11 cellular contexts compared by ENCODE assay signal in the genomic region with DNA sequence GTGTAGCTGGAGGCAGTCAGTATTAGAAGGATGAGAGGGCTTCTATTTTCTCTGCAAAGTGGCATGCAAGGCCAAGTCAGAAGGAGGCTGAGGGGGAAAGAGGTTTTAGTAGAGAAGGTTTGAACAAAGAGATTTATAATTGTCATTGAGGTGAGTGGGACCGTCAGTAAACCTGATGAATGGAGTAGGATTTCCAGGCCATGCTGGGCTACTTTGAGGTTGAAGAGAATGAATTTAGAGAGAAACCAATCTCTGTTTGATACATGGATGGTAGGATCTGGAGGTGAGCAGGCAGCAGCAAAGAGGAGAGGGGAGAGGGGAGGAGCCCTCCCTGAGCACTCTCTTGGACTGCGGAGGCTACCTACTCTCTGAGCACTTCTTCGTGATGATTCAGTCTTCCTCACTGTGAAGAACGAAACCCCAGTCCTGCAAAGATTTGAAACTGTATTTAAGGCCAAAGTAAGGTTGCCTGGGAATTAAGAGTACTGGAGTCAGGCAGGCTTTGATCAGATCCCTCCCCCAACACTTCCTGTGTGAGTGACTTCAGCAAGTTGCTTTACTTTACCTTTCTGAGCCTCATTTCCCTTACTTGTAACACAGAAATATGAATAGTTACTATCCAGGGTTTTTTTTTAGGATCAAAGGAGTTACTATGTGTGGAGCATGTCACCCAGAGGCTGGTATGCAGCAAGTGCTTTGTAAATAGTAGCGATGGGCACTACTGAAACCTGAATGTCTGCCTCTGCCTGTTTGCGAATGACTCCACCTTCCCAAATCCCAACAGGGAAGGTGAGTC.
DNase-seq lines count a peak whose midpoint lies in the region; ATAC-seq and TF ChIP-seq lines count a peak whose summit lies in the region.
"Had no signal": no experiment of that assay in that cellular context is flagged by ENCODE, and none has a peak within 500 bp of the region (broad histone marks: within the 10 kb centered on the region; RNA-seq: fewer than 3 reads in every experiment).

No MANE protein-coding gene starts in this region.

- CTCF ChIA-PET in activated CD8-positive, alpha-beta memory T cell treated with anti-CD3 and anti-CD28 coated beads, Interleukin-2, amount 10 ng/mL, durations not matched to agents 7 days and 5 days (lab: Charles Lee), result interaction anchor here (0.8 kb wide), 1 partner anchor 214 kb away, joined by 3 read pairs; no protein-coding TSS in a partner anchor

- H3K27ac ChIP-seq in WERI-Rb-1, result peak overlapping the region; percentile 76
- H3K27ac ChIP-seq: left ventricle myocardium inferior, SJSA1 had no signal

- H3K27ac Mint-ChIP-seq in activated CD8-positive, alpha-beta memory T cell treated with anti-CD3 and anti-CD28 coated beads, Interleukin-2, amount 10 ng/mL, durations not matched to agents 7 days and 5 days, result peak overlapping the region; percentile 69
- peak overlapping the region; percentile 45 to 67 for H3K27ac Mint-ChIP-seq in stimulated activated naive CD8-positive, alpha-beta T cell treated with anti-CD3 and anti-CD28 coated beads, Interleukin-15, amount 100 ng/mL, for 72 hours

- H3K36me3 ChIP-seq in WERI-Rb-1, result peaks cover 10% of the 10 kb centered on the region
- H3K36me3 ChIP-seq: SJSA1 had no signal

- H3K27me3 ChIP-seq in WERI-Rb-1 (ENCODE audit: insufficient read depth, low read depth, severe bottlenecking), result no peaks in the 10 kb centered on the region
- H3K27me3 ChIP-seq: SJSA1 had no signal

- H3K4me1 Mint-ChIP-seq in activated CD8-positive, alpha-beta memory T cell treated with anti-CD3 and anti-CD28 coated beads, Interleukin-2, amount 10 ng/mL, durations not matched to agents 7 days and 5 days, result peaks cover 50% of the 10 kb centered on the region
- H3K4me1 Mint-ChIP-seq in stimulated activated naive CD8-positive, alpha-beta T cell treated with anti-CD3 and anti-CD28 coated beads, Interleukin-15, amount 100 ng/mL, for 72 hours, result peaks cover 72% of the 10 kb centered on the region

- peaks cover 64% of the 10 kb centered on the region for H3K36me3 Mint-ChIP-seq in activated CD8-positive, alpha-beta memory T cell treated with anti-CD3 and anti-CD28 coated beads, Interleukin-2, amount 10 ng/mL, durations not matched to agents 7 days and 5 days

- DNase-seq in activated CD8-positive, alpha-beta memory T cell treated with anti-CD3 and anti-CD28 coated beads, Interleukin-2, amount 10 ng/mL, durations not matched to agents 7 days and 5 days, result no peak
- DNase-seq in activated CD8-positive, alpha-beta memory T cell treated with anti-CD3 and anti-CD28 coated beads, Interleukin-2, amount 50 U/mL, for 4 hours, result no peak
- DNase-seq in WERI-Rb-1 (peak; percentile 19), iris pigment epithelial cell (ENCODE audit: low read depth) (peak; percentile 85), NCI-H2081 (lab: John Stamatoyannopoulos, UW) (no peak), NCI-H524 (lab: John Stamatoyannopoulos, UW) (no peak)
- no peak for DNase-seq in stimulated activated naive CD8-positive, alpha-beta T cell treated with anti-CD3 and anti-CD28 coated beads, Interleukin-15, amount 100 ng/mL, for 72 hours
- DNase-seq: C1 segment of cervical spinal cord, left ventricle myocardium inferior had no signal

- no peaks in the 10 kb centered on the region for H3K9me3 ChIP-seq in WERI-Rb-1 (ENCODE audit: severe bottlenecking)
- H3K9me3 ChIP-seq: left ventricle myocardium inferior, SJSA1 had no signal

- TF ChIP-seq CTCF in WERI-Rb-1 (IDR thresholded peaks at IDR 0.05; ENCODE audit: low read depth, low read length), result no peak

- ATAC-seq in activated CD8-positive, alpha-beta memory T cell treated with anti-CD3 and anti-CD28 coated beads, Interleukin-2, amount 10 ng/mL, durations not matched to agents 7 days and 5 days, result no peak
- ATAC-seq in stimulated activated naive CD8-positive, alpha-beta T cell treated with anti-CD3 and anti-CD28 coated beads, Interleukin-15, amount 100 ng/mL, for 72 hours, result peak; percentile 54
- no peak for ATAC-seq in HG03378 (IDR thresholded peaks at IDR 0.05; ENCODE audit: unreplicated experiment)

- no peaks in the 10 kb centered on the region for H3K27me3 Mint-ChIP-seq in activated CD8-positive, alpha-beta memory T cell treated with anti-CD3 and anti-CD28 coated beads, Interleukin-2, amount 10 ng/mL, durations not matched to agents 7 days and 5 days
- no peaks in the 10 kb centered on the region for H3K27me3 Mint-ChIP-seq in stimulated activated naive CD8-positive, alpha-beta T cell treated with anti-CD3 and anti-CD28 coated beads, Interleukin-15, amount 100 ng/mL, for 72 hours

- H3K4me3 ChIP-seq in WERI-Rb-1 (ENCODE audit: low read depth, low read length), result no peak overlapping the region
- H3K4me3 ChIP-seq: left ventricle myocardium inferior, SJSA1 had no signal

- no peaks in the 10 kb centered on the region for H3K9me3 Mint-ChIP-seq in activated CD8-positive, alpha-beta memory T cell treated with anti-CD3 and anti-CD28 coated beads, Interleukin-2, amount 10 ng/mL, durations not matched to agents 7 days and 5 days (ENCODE audit: low read depth)
- H3K9me3 Mint-ChIP-seq in stimulated activated naive CD8-positive, alpha-beta T cell treated with anti-CD3 and anti-CD28 coated beads, Interleukin-15, amount 100 ng/mL, for 72 hours, result no peaks in the 10 kb centered on the region

- no peak overlapping the region for H3K4me3 Mint-ChIP-seq in activated CD8-positive, alpha-beta memory T cell treated with anti-CD3 and anti-CD28 coated beads, Interleukin-2, amount 10 ng/mL, durations not matched to agents 7 days and 5 days
- H3K4me3 Mint-ChIP-seq in stimulated activated naive CD8-positive, alpha-beta T cell treated with anti-CD3 and anti-CD28 coated beads, Interleukin-15, amount 100 ng/mL, for 72 hours, result peak overlapping the region in 1 of 2 donors; percentile 11

Comparison
In these comparisons a context has a peak if more than half of its experiments do, and no peak if none do; other contexts are left out.
1. DNase-seq: peak in WERI-Rb-1 (single experiment) and iris pigment epithelial cell (single experiment); none in activated CD8-positive, alpha-beta memory T cell treated with anti-CD3 and anti-CD28 coated beads, Interleukin-2, amount 10 ng/mL, durations not matched to agents 7 days and 5 days (single experiment), activated CD8-positive, alpha-beta memory T cell treated with anti-CD3 and anti-CD28 coated beads, Interleukin-2, amount 50 U/mL, for 4 hours (single experiment), stimulated activated naive CD8-positive, alpha-beta T cell treated with anti-CD3 and anti-CD28 coated beads, Interleukin-15, amount 100 ng/mL, for 72 hours (0 of 2), NCI-H2081 (0 of 2) and NCI-H524 (0 of 2).